ENCODE assay signal across 8 cellular contexts in the genomic region with DNA sequence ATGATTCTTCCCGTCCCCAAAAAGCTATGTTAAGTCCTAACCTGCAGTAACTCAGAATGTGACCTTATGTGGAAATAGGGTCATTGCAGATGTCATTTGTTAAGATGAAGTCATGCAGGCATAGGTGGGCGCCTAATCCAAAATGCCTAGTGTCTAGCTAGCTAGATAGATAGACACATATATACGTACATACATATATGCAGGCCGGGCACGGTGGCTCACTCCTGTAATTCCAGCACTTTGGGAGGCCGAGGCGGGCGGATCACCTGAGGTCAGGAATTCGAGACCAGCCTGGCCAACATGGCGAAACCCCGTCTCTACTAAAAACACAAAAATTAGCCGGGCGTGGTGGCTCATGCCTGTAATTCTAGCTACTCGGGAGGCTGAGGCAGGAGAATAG. TPM values are rescaled to one million over a fixed set of nuclear protein-coding genes. Genes with fewer than 3 reads are reported as not detected.
DNase-seq lines count a peak whose midpoint lies in the region; FAIRE-seq and TF ChIP-seq lines count a peak whose summit lies in the region.
"Not testable (repeated sequence)": the region's sequence is repeated elsewhere in the genome, so short reads cannot be mapped to it uniquely, and the experiment has no call there.

No MANE protein-coding gene starts in this region.

- not testable (repeated sequence) for H3K27me3 ChIP-seq in BLaER1; HUES64 (ENCODE audit: insufficient read depth, low read length); endocrine pancreas (ENCODE audit: control insufficient read depth, insufficient read depth, low read length); neuronal stem cell (ENCODE audit: control insufficient read depth in 3 of 3, insufficient read depth in 3 of 3, low read depth in 1 of 3, low read length in 3 of 3)

- H2BK120ac ChIP-seq in neuronal stem cell (ENCODE audit: low read depth, low read length) = not testable (repeated sequence)

- not testable (repeated sequence) for TF ChIP-seq CTCF in kidney (IDR thresholded peaks at IDR 0.05; ENCODE audit: borderline replicate concordance, extremely low read depth, insufficient read depth)

- 91% methylated on average over 14 of the region's 14 CpGs for WGBS in HUES64
- WGBS in neuronal stem cell (ENCODE audit: extremely low coverage in 2 of 2, insufficient read length in 2 of 2, insufficient replicate concordance in 1 of 2), 2 donors = no CpG with 5 or more reads among the region's 14 CpGs

- peaks cover 29% of the 10 kb centered on the region for H3K4me1 Mint-ChIP-seq in activated naive CD4-positive, alpha-beta T cell treated with anti-CD3 and anti-CD28 coated beads, Interleukin-2, amount 50 U/mL, for 24 hours

- H3K9me3 ChIP-seq in BLaER1; HUES64 (ENCODE audit: insufficient read depth, low read depth, low read length); SK-N-MC (ENCODE audit: low read depth, low read length); endocrine pancreas (ENCODE audit: control insufficient read depth, low read length); kidney (ENCODE audit: control insufficient read depth in 1 of 2, low read length in 2 of 2); neuronal stem cell (replicated peaks in 1 of 2; ENCODE audit: control insufficient read depth in 2 of 2, insufficient read depth in 1 of 2, low read depth in 1 of 2, low read length in 2 of 2): not testable (repeated sequence)

- intact Hi-C loops in kidney (cut with DNase I) = loop anchor here (10.0 kb wide), 1 partner anchor 149 kb away; no protein-coding TSS in a partner anchor

- not testable (repeated sequence) for H2BK5ac ChIP-seq in neuronal stem cell (ENCODE audit: low read length)

- H3K27ac ChIP-seq in BLaER1 = peak overlapping the region; percentile 79; the same call in 1 of the 2 replicates
- H3K27ac ChIP-seq in HUES64 (ENCODE audit: low read depth, low read length); kidney (ENCODE audit: low read depth in 2 of 2, low read length in 2 of 2); neuronal stem cell (replicated peaks; ENCODE audit: low read length): not testable (repeated sequence)
- peak overlapping the region; percentile 91 for H3K27ac ChIP-seq in SK-N-MC
- H3K27ac ChIP-seq in substantia nigra (ENCODE audit: low read depth, low read length, poor library complexity, severe bottlenecking) = peak overlapping the region; percentile 85

- H3K14ac ChIP-seq in neuronal stem cell (ENCODE audit: low read length) = not testable (repeated sequence)

- peak overlapping the region; percentile 92 for H3K27ac Mint-ChIP-seq in activated naive CD4-positive, alpha-beta T cell treated with anti-CD3 and anti-CD28 coated beads, Interleukin-2, amount 50 U/mL, for 24 hours

- not testable (repeated sequence) for H3K4ac ChIP-seq in neuronal stem cell (ENCODE audit: low read length)

- not testable (repeated sequence) for H4K91ac ChIP-seq in neuronal stem cell (ENCODE audit: low read depth, low read length, poor library complexity)

- peaks cover 12% of the 10 kb centered on the region for H3K36me3 Mint-ChIP-seq in activated naive CD4-positive, alpha-beta T cell treated with anti-CD3 and anti-CD28 coated beads, Interleukin-2, amount 50 U/mL, for 24 hours

- peak overlapping the region; percentile 91 for H2AFZ ChIP-seq in neuronal stem cell (ENCODE audit: low read length)

- not testable (repeated sequence) for FAIRE-seq in kidney (lab: Jason Lieb, UNC)

- H3K27me3 Mint-ChIP-seq in activated naive CD4-positive, alpha-beta T cell treated with anti-CD3 and anti-CD28 coated beads, Interleukin-2, amount 50 U/mL, for 24 hours = not testable (repeated sequence)

- not testable (repeated sequence) for H2BK15ac ChIP-seq in neuronal stem cell (ENCODE audit: low read length)

- peak overlapping the region; percentile 83 for H3K9ac ChIP-seq in BLaER1
- peak overlapping the region; percentile 68; the same call in 1 of the 2 replicates for H3K9ac ChIP-seq in HUES64 (ENCODE audit: low read depth, low read length)
- H3K9ac ChIP-seq in SK-N-MC (ENCODE audit: insufficient read length) = peak overlapping the region; percentile 95
- H3K9ac ChIP-seq in endocrine pancreas (ENCODE audit: control insufficient read depth, insufficient read depth, low read length); neuronal stem cell (ENCODE audit: low read depth, low read length, poor library complexity): not testable (repeated sequence)
- H3K9ac ChIP-seq in kidney (ENCODE audit: low read length in 2 of 2) = peak overlapping the region; percentile 5 to 94

- peaks cover 35% of the 10 kb centered on the region for H4K20me1 ChIP-seq in BLaER1

- H2BK12ac ChIP-seq in neuronal stem cell (ENCODE audit: low read length) = not testable (repeated sequence)

- not testable (repeated sequence) for H3K23ac ChIP-seq in neuronal stem cell (ENCODE audit: low read depth, low read length, poor library complexity)

- H4K8ac ChIP-seq in neuronal stem cell (ENCODE audit: low read depth, low read length) = not testable (repeated sequence)

- H3K4me3 Mint-ChIP-seq in activated naive CD4-positive, alpha-beta T cell treated with anti-CD3 and anti-CD28 coated beads, Interleukin-2, amount 50 U/mL, for 24 hours = peak overlapping the region; percentile 98

- not testable (repeated sequence) for DNase-seq in SK-N-MC (ENCODE audit: low read depth, low spot score); neuronal stem cell (ENCODE audit: low spot score)
- DNase-seq in kidney (peak; percentile 73), substantia nigra (lab: John Stamatoyannopoulos, UW) (peak in 1 of 49 donors; percentile 1)

- H3K79me1 ChIP-seq in neuronal stem cell (ENCODE audit: low read depth, low read length) = not testable (repeated sequence)

- H2AK5ac ChIP-seq in neuronal stem cell (ENCODE audit: low read depth, low read length) = not testable (repeated sequence)

- H3K18ac ChIP-seq in neuronal stem cell (ENCODE audit: low read length) = not testable (repeated sequence)

- peak overlapping the region; percentile 72 for H3K4me2 ChIP-seq in BLaER1
- H3K4me2 ChIP-seq in neuronal stem cell (ENCODE audit: insufficient read depth, low read length, poor library complexity, severe bottlenecking) = not testable (repeated sequence)

- H3K36me3 ChIP-seq in BLaER1 = peaks cover 29% of the 10 kb centered on the region
- peaks cover 21% of the 10 kb centered on the region for H3K36me3 ChIP-seq in HUES64 (ENCODE audit: insufficient read depth, low read length)
- peaks cover 28% of the 10 kb centered on the region for H3K36me3 ChIP-seq in SK-N-MC (ENCODE audit: insufficient read depth, low read length)
- not testable (repeated sequence) for H3K36me3 ChIP-seq in endocrine pancreas (ENCODE audit: control insufficient read depth, insufficient read depth, low read length); kidney (ENCODE audit: control insufficient read depth in 1 of 2, insufficient read depth in 2 of 2, low read length in 2 of 2)
- H3K36me3 ChIP-seq in neuronal stem cell (replicated peaks in 1 of 2; ENCODE audit: control insufficient read depth in 2 of 2, insufficient read depth in 2 of 2, low read length in 2 of 2) = peaks cover 11 to 31% of the 10 kb centered on the region in 2 donors

- H3K9me3 Mint-ChIP-seq in activated naive CD4-positive, alpha-beta T cell treated with anti-CD3 and anti-CD28 coated beads, Interleukin-2, amount 50 U/mL, for 24 hours = not testable (repeated sequence)

- peaks cover 30% of the 10 kb centered on the region for H3K4me1 ChIP-seq in BLaER1
- peaks cover 11% of the 10 kb centered on the region for H3K4me1 ChIP-seq in HUES64 (ENCODE audit: insufficient read depth, low read length)
- not testable (repeated sequence) for H3K4me1 ChIP-seq in endocrine pancreas (ENCODE audit: control insufficient read depth, insufficient read depth, low read length); neuronal stem cell (ENCODE audit: control insufficient read depth in 2 of 2, insufficient read depth in 1 of 2, low read depth in 1 of 2, low read length in 2 of 2)
- H3K4me1 ChIP-seq in kidney (ENCODE audit: control insufficient read depth in 1 of 2, insufficient read depth in 1 of 2, low read depth in 1 of 2, low read length in 2 of 2) = peaks cover 12 to 15% of the 10 kb centered on the region in 2 donors

- H3K4me3 ChIP-seq in BLaER1 (peak overlapping the region; percentile 95), HUES64 (ENCODE audit: low read length) (peak overlapping the region; percentile 83), SK-N-MC (peak overlapping the region; percentile 99), endocrine pancreas (ENCODE audit: control insufficient read depth, insufficient read depth, low read length) (peak overlapping the region; percentile 68), kidney (ENCODE audit: low read length in 2 of 2) (peak overlapping the region; percentile 67 to 92), neuronal stem cell (ENCODE audit: low read length in 2 of 2) (peak overlapping the region in 1 of 2 donors; percentile 54)

RNA-seq across cellular contexts. Expression of gene MRPL17, which starts 0.9 kb away (rescaled TPM):
- polyA plus RNA-seq in HUES64 (2013, experiment 1 of 2) = 49.9 TPM
- polyA plus RNA-seq in HUES64 (2013, experiment 2 of 2) = 48.4 TPM
- total RNA-seq in kidney = 44.0 TPM
- polyA plus RNA-seq in kidney (ENCODE audit: insufficient read depth, low read depth, low replicate concordance) = 121 TPM
- polyA plus RNA-seq in neuronal stem cell (2013, experiment 1 of 2) = 32.4 TPM
- 31.0 TPM for polyA plus RNA-seq in neuronal stem cell (2013, experiment 2 of 2)

RNA-seq across cellular contexts. Expression of gene DCHS1, which starts 28.5 kb away (rescaled TPM):
- 11.9 TPM for polyA plus RNA-seq in HUES64 (2013, experiment 1 of 2)
- polyA plus RNA-seq in HUES64 (2013, experiment 2 of 2) = 14.3 TPM
- 17.0 TPM for total RNA-seq in kidney
- polyA plus RNA-seq in kidney (ENCODE audit: insufficient read depth, low read depth, low replicate concordance) = 2.4 TPM
- 4.5 TPM for polyA plus RNA-seq in neuronal stem cell (2013, experiment 1 of 2)
- polyA plus RNA-seq in neuronal stem cell (2013, experiment 2 of 2) = 4.4 TPM
